Comparison of ENCODE assay signal across 14 cellular contexts in the genomic region with DNA sequence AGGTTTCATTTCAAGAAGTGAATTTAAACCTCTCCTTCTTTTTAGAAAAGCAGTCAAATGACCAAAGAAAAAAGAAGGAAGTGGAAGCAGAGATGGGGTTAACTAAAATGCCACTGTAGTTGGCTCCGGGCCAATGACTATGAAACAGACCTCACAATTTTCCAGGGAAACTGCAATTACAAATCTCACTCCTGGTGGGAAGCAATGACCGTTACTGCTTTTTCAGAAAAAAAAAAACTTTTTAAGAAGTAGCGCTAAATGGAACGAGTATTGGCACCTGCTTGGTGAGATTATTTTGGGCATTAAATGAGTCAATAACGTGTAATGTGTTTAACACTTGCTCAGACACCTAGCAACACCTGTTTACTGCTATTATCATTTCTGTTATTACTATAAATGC. TPM values are rescaled to one million over a fixed set of nuclear protein-coding genes. Genes with fewer than 3 reads are reported as not detected.
DNase-seq lines count a peak whose midpoint lies in the region; ATAC-seq and TF ChIP-seq lines count a peak whose summit lies in the region.
"Had no signal": no experiment of that assay in that cellular context is flagged by ENCODE, and none has a peak within 500 bp of the region (broad histone marks: within the 10 kb centered on the region; RNA-seq: fewer than 3 reads in every experiment).

No MANE protein-coding gene starts in this region.

- DNase-seq in DMS 273 (lab: John Stamatoyannopoulos, UW; ENCODE audit: unreplicated experiment) (peak; percentile 21), DMS 273 treated with DMSO at 0.1 percent for 48 hours (lab: John Stamatoyannopoulos, UW) (no peak), MV-4-11 (lab: John Stamatoyannopoulos, UW) (peak; percentile 80), breast epithelium (ENCODE audit: low spot score in 2 of 2) (no peak), cerebellum (ENCODE audit: low spot score) (no peak)
- DNase-seq in stimulated activated naive B cell treated with anti-CD40 and anti-IgM and Interleukin-4, amounts not matched to agents 10 μg/mL and 1 μg/mL and 100 μg/mL, for 72 hours = no peak
- DNase-seq in activated CD4-positive, alpha-beta T cell treated with anti-CD3 and anti-CD28 coated beads for 1 hour = no peak
- DNase-seq: cortex of kidney, NCI-H226 had no signal

- H3K9me3 Mint-ChIP-seq in stimulated activated naive B cell treated with anti-CD40 and anti-IgM and Interleukin-4, amounts not matched to agents 10 μg/mL and 1 μg/mL and 100 μg/mL, for 72 hours = no peaks in the 10 kb centered on the region
- H3K9me3 Mint-ChIP-seq: activated T-cell treated with anti-CD3 and anti-CD28 coated beads, Interleukin-2, amount 50 U/mL, for 72 hours; neural crest cell had no signal

- no peaks in the 10 kb centered on the region for H3K4me1 ChIP-seq in breast epithelium

- H3K36me3 ChIP-seq in breast epithelium = no peaks in the 10 kb centered on the region

- intact Hi-C loops in breast epithelium (cut with DNase I; ENCODE audit: low total_unique reads) = no loop called here

- peaks cover 57 to 62% of the 10 kb centered on the region in 2 donors for H3K27me3 Mint-ChIP-seq in stimulated activated naive B cell treated with anti-CD40 and anti-IgM and Interleukin-4, amounts not matched to agents 10 μg/mL and 1 μg/mL and 100 μg/mL, for 72 hours

- TF ChIP-seq CTCF in breast epithelium (IDR thresholded peaks at IDR 0.05) = no peak

- ATAC-seq in stimulated activated naive B cell treated with anti-CD40 and anti-IgM and Interleukin-4, amounts not matched to agents 10 μg/mL and 1 μg/mL and 100 μg/mL, for 72 hours (replicated peaks) = peak; percentile 50 to 53
- ATAC-seq in HG03108 (IDR thresholded peaks at IDR 0.05; ENCODE audit: unreplicated experiment) = no peak

- no peak overlapping the region for H3K27ac ChIP-seq in breast epithelium
- H3K27ac ChIP-seq: 22Rv1 had no signal

- H3K9me3 ChIP-seq in breast epithelium = no peaks in the 10 kb centered on the region

- peaks cover 0 to 12% of the 10 kb centered on the region in 2 donors for H3K27me3 ChIP-seq in breast epithelium

- no peak overlapping the region for H3K27ac Mint-ChIP-seq in stimulated activated naive B cell treated with anti-CD40 and anti-IgM and Interleukin-4, amounts not matched to agents 10 μg/mL and 1 μg/mL and 100 μg/mL, for 72 hours
- H3K27ac Mint-ChIP-seq: activated T-cell treated with anti-CD3 and anti-CD28 coated beads, Interleukin-2, amount 50 U/mL, for 72 hours had no signal

- no peak for TF ChIP-seq POLR2A in breast epithelium (IDR thresholded peaks at IDR 0.05)

- H3K4me1 Mint-ChIP-seq in stimulated activated naive B cell treated with anti-CD40 and anti-IgM and Interleukin-4, amounts not matched to agents 10 μg/mL and 1 μg/mL and 100 μg/mL, for 72 hours = peaks cover 19 to 32% of the 10 kb centered on the region in 2 donors

- H3K36me3 Mint-ChIP-seq in stimulated activated naive B cell treated with anti-CD40 and anti-IgM and Interleukin-4, amounts not matched to agents 10 μg/mL and 1 μg/mL and 100 μg/mL, for 72 hours = no peaks in the 10 kb centered on the region

- H3K4me3 Mint-ChIP-seq in stimulated activated naive B cell treated with anti-CD40 and anti-IgM and Interleukin-4, amounts not matched to agents 10 μg/mL and 1 μg/mL and 100 μg/mL, for 72 hours = peak overlapping the region in 1 of 2 donors; percentile 74

- H3K4me3 ChIP-seq in breast epithelium = peak overlapping the region in 2 of 3 donors; percentile 51 to 64

RNA-seq across cellular contexts. Expression of gene SFRP4, which starts 1.2 kb away (rescaled TPM):
- 10 to 100 TPM; 13.3 to 27.2 (median 23.7) TPM for total RNA-seq in breast epithelium
- 2.2 TPM for total RNA-seq in cerebellum
- total RNA-seq: activated T-cell treated with anti-CD3 and anti-CD28 coated beads, Interleukin-2, amount 50 U/mL, for 72 hours; neural crest cell; T-helper 1 cell treated with Interleukin-12 subunit alpha and Interleukin-12 subunit beta and Interleukin-4 antibody, amounts not matched to agents 30 ng/mL and 1 ng/mL, for 36 hours had no signal

RNA-seq across cellular contexts. Expression of gene EPDR1, which starts 5.0 kb away (rescaled TPM):
- total RNA-seq in breast epithelium = 10 to 100 TPM in 2 of 3 donors, 1 to 10 TPM in 1; 8.2 to 37.8 (median 13.1) TPM
- total RNA-seq in cerebellum = 21.2 TPM
- total RNA-seq: T-helper 1 cell treated with Interleukin-12 subunit alpha and Interleukin-12 subunit beta and Interleukin-4 antibody, amounts not matched to agents 30 ng/mL and 1 ng/mL, for 36 hours had no signal

Comparison
In these comparisons a context has a peak if more than half of its experiments do, and no peak if none do; other contexts are left out.
1. DNase-seq: peak in DMS 273 (single experiment) and MV-4-11 (single experiment); none in DMS 273 treated with DMSO at 0.1 percent for 48 hours (single experiment), breast epithelium (0 of 2), stimulated activated naive B cell treated with anti-CD40 and anti-IgM and Interleukin-4, amounts not matched to agents 10 μg/mL and 1 μg/mL and 100 μg/mL, for 72 hours (single experiment), cerebellum (single experiment) and activated CD4-positive, alpha-beta T cell treated with anti-CD3 and anti-CD28 coated beads for 1 hour (single experiment).